Comparison of ENCODE assay signal across 27 cellular contexts in genomic region chr5:175539936-175540335, GRCh38.
"Had no signal": no experiment of that assay in that cellular context is flagged by ENCODE, and none has a peak within 500 bp of the region (broad histone marks: within the 10 kb centered on the region; RNA-seq: fewer than 3 reads in every experiment).

No MANE protein-coding gene starts in this region.

- H3K4me1 Mint-ChIP-seq: stimulated activated naive B cell treated with anti-CD40 and anti-IgM and Interleukin-4, amounts not matched to agents 10 μg/mL and 1 μg/mL and 100 μg/mL, for 72 hours had no signal

- H3K4me3 Mint-ChIP-seq: naive thymus-derived CD4-positive, alpha-beta T cell; natural killer cell treated with Interleukin-12 subunit alpha and Interleukin-12 subunit beta and Interleukin-15 and Interleukin-18, amount 100 ng/mL, for 72 hours; stimulated activated naive B cell treated with anti-CD40 and anti-IgM and Interleukin-4, amounts not matched to agents 10 μg/mL and 1 μg/mL and 100 μg/mL, for 72 hours had no signal

- H3K9me3 Mint-ChIP-seq: natural killer cell treated with Interleukin-12 subunit alpha and Interleukin-12 subunit beta and Interleukin-15 and Interleukin-18, amount 100 ng/mL, for 72 hours had no signal

- FAIRE-seq: pancreas had no signal

- H3K9me3 ChIP-seq: left ventricle myocardium inferior, mucosa of descending colon, pancreas, prostate gland, stomach, suprapubic skin, thoracic aorta, tibial artery, uterus had no signal

- H3K27me3 ChIP-seq: hepatocyte, pancreas, stomach, tibial artery, uterus had no signal

- DNase-seq: islet precursor cell; left ventricle myocardium inferior; midbrain; mucosa of descending colon; naive thymus-derived CD4-positive, alpha-beta T cell; nucleus accumbens; pancreas; posterior cingulate gyrus; retina; right cardiac atrium; stimulated activated CD4-positive, alpha-beta T cell treated with anti-CD3 and anti-CD28 coated beads, Interleukin-12 subunit alpha, Interleukin-12 subunit beta, amount 100 ng/mL, for 4 hours; stimulated activated CD4-positive, alpha-beta T cell treated with anti-CD3 and anti-CD28 coated beads, Interleukin-15, amount 100 ng/mL, for 24 hours; stimulated activated CD4-positive, alpha-beta T cell treated with anti-CD3 and anti-CD28 coated beads, Interleukin-2, amount 100 ng/mL, for 24 hours; stimulated activated CD4-positive, alpha-beta T cell treated with anti-CD3 and anti-CD28 coated beads, Interleukin-4, amount 100 ng/mL, for 1 hour; stimulated activated naive B cell treated with anti-CD40 and anti-IgM and Interleukin-4, amounts not matched to agents 10 μg/mL and 1 μg/mL and 100 μg/mL, for 72 hours; stimulated activated naive CD8-positive, alpha-beta T cell treated with anti-CD3 and anti-CD28 coated beads, Interleukin-15, Interleukin-2, amounts not matched to agents 100 U/mL and 50 U/mL, for 24 hours; stomach; tibial artery; trophoblast cell; uterus had no signal

- H3K4me2 ChIP-seq: hepatocyte had no signal

- H3K79me2 ChIP-seq: hepatocyte had no signal

- H3K36me3 ChIP-seq: left ventricle myocardium inferior, pancreas, prostate gland, stomach, suprapubic skin, thoracic aorta, tibial artery, uterus had no signal

- H3K4me1 ChIP-seq: pancreas, prostate gland, suprapubic skin, uterus had no signal

- H3K4me3 ChIP-seq: hepatocyte, left ventricle myocardium inferior, lung, mucosa of descending colon, pancreas, prostate gland, skin epidermis, stomach, suprapubic skin, thoracic aorta, tibial artery, uterus had no signal

- H3K27ac ChIP-seq: hepatocyte, left ventricle myocardium inferior, pancreas, prostate gland, skin epidermis, stomach, suprapubic skin, thoracic aorta, tibial artery, uterus had no signal

- H3K27me3 Mint-ChIP-seq: naive thymus-derived CD4-positive, alpha-beta T cell had no signal

- H3K27ac Mint-ChIP-seq: naive thymus-derived CD4-positive, alpha-beta T cell; natural killer cell treated with Interleukin-12 subunit alpha and Interleukin-12 subunit beta and Interleukin-15 and Interleukin-18, amount 100 ng/mL, for 72 hours; stimulated activated naive B cell treated with anti-CD40 and anti-IgM and Interleukin-4, amounts not matched to agents 10 μg/mL and 1 μg/mL and 100 μg/mL, for 72 hours had no signal

- H3K36me3 Mint-ChIP-seq: natural killer cell treated with Interleukin-12 subunit alpha and Interleukin-12 subunit beta and Interleukin-15 and Interleukin-18, amount 100 ng/mL, for 72 hours; stimulated activated naive B cell treated with anti-CD40 and anti-IgM and Interleukin-4, amounts not matched to agents 10 μg/mL and 1 μg/mL and 100 μg/mL, for 72 hours had no signal

- H2AFZ ChIP-seq: hepatocyte had no signal
